Comparison of ENCODE assay signal across 24 cellular contexts in genomic region chr3:59563072-59563605, GRCh38.
DNase-seq lines count a peak whose midpoint lies in the region; ATAC-seq, FAIRE-seq and TF ChIP-seq lines count a peak whose summit lies in the region.
"Had no signal": no experiment of that assay in that cellular context is flagged by ENCODE, and none has a peak within 500 bp of the region (broad histone marks: within the 10 kb centered on the region; RNA-seq: fewer than 3 reads in every experiment).

No MANE protein-coding gene starts in this region.

- dilution Hi-C loops in keratinocyte (cut with MboI; ENCODE audit: extremely low pct_ligation_motif_present, low sequenced_read_pairs), result no loop called here

- H3K27me3 ChIP-seq in keratinocyte (ENCODE audit: control insufficient read depth, extremely low read depth, insufficient read depth, low read length), result no peaks in the 10 kb centered on the region
- H3K27me3 ChIP-seq: left lung, right lobe of liver, suprapubic skin had no signal

- no peaks in the 10 kb centered on the region for H3K9me1 ChIP-seq in keratinocyte (ENCODE audit: control insufficient read depth, extremely low read depth, insufficient read depth, low read length)

- H3K9ac ChIP-seq in keratinocyte (ENCODE audit: control insufficient read depth, extremely low read depth, insufficient read depth, low read length), result no peak overlapping the region

- H3K27ac ChIP-seq in keratinocyte (ENCODE audit: control insufficient read depth, insufficient read depth, low read length), result no peak overlapping the region
- H3K27ac ChIP-seq: left lung, right lobe of liver, suprapubic skin had no signal

- peaks cover 48% of the 10 kb centered on the region for H3K4me1 ChIP-seq in keratinocyte (ENCODE audit: control insufficient read depth, extremely low read depth, insufficient read depth, low read length)
- H3K4me1 ChIP-seq: Caco-2, left lung, right lobe of liver had no signal

- no peaks in the 10 kb centered on the region for H3K9me3 ChIP-seq in keratinocyte (ENCODE audit: control insufficient read depth, low read depth, low read length)
- H3K9me3 ChIP-seq: Caco-2, left lung, right lobe of liver, suprapubic skin had no signal

- H3K4me3 ChIP-seq in keratinocyte (ENCODE audit: control insufficient read depth in 2 of 3, extremely low read depth in 1 of 3, insufficient read depth in 2 of 3, low read depth in 1 of 3, low read length in 3 of 3), result no peak overlapping the region
- H3K4me3 ChIP-seq: left lung, right lobe of liver, suprapubic skin had no signal

- H3K4me2 ChIP-seq in keratinocyte (ENCODE audit: control insufficient read depth, extremely low read depth, insufficient read depth, low read depth, low read length), result no peak overlapping the region

- DNase-seq in AG08396 (ENCODE audit: low spot score), result peak; percentile 36
- peak; percentile 7 for DNase-seq in HCEC 1CT
- DNase-seq in astrocyte of the hippocampus (ENCODE audit: low read depth, low spot score), result peak; percentile 59
- no peak for DNase-seq in keratinocyte (ENCODE audit: low read depth, low spot score)
- DNase-seq in left cardiac atrium, result no peak
- no peak for DNase-seq in NCI-H2171 (lab: John Stamatoyannopoulos, UW)
- DNase-seq: activated CD4-positive, alpha-beta T cell treated with anti-CD3 and anti-CD28 coated beads for 4 hours; activated effector memory CD4-positive, alpha-beta T cell treated with anti-CD3 and anti-CD28 coated beads, Interleukin-2, amount 50 U/mL, for 16 hours; activated T-cell treated with anti-CD3 and anti-CD28 coated beads, Interleukin-2, amount 50 U/mL, for 1 hour; C1 segment of cervical spinal cord; Caco-2; DMS79; foreskin melanocyte; left lung; MM.1S; NCI-H1417; NCI-H2081 treated with DMSO at 0.1 percent for 48 hours; right lobe of liver; Right ventricle myocardium superior; stimulated activated CD4-positive, alpha-beta T cell treated with anti-CD3 and anti-CD28 coated beads, Interleukin-15, amount 100 ng/mL, for 24 hours; stimulated activated naive CD4-positive, alpha-beta T cell had no signal

- no peak overlapping the region for H2AFZ ChIP-seq in keratinocyte (ENCODE audit: control insufficient read depth, low read length)

- TF ChIP-seq CTCF in keratinocyte (optimal IDR thresholded peaks at IDR 0.05 in 1 of 3, IDR thresholded peaks at IDR 0.05 in 1 of 3, conservative IDR thresholded peaks at IDR 0.05 in 1 of 3; ENCODE audit: extremely low read depth in 1 of 3, insufficient read depth in 2 of 3, low read length in 3 of 3), result no peak

- no peaks in the 10 kb centered on the region for H3K79me2 ChIP-seq in keratinocyte (ENCODE audit: control insufficient read depth, insufficient read depth, low read length)

- intact Hi-C loops in left cardiac atrium (cut with DNase I), result no loop called here

- ATAC-seq in GM21360 (IDR thresholded peaks at IDR 0.05; ENCODE audit: unreplicated experiment) (no peak), HG03139 (IDR thresholded peaks at IDR 0.05; ENCODE audit: unreplicated experiment) (no peak), left cardiac atrium (no peak)
- ATAC-seq: left lung, right lobe of liver had no signal

- no peaks in the 10 kb centered on the region for H3K36me3 ChIP-seq in keratinocyte (ENCODE audit: control insufficient read depth in 2 of 2, extremely low read depth in 1 of 2, insufficient read depth in 2 of 2, low read length in 2 of 2)
- H3K36me3 ChIP-seq: left lung, right lobe of liver, suprapubic skin had no signal

- H4K20me1 ChIP-seq in keratinocyte (ENCODE audit: control insufficient read depth, extremely low read depth, insufficient read depth, low read length), result no peaks in the 10 kb centered on the region

- peak; percentile 9 for FAIRE-seq in keratinocyte (lab: Jason Lieb, UNC)

Comparison
In these comparisons a context has a peak if more than half of its experiments do, and no peak if none do; other contexts are left out.
1. DNase-seq: peak in AG08396 (single experiment), HCEC 1CT (single experiment) and astrocyte of the hippocampus (single experiment); none in keratinocyte (single experiment), left cardiac atrium (single experiment) and NCI-H2171 (single experiment).